ENCODE assay signal across 22 cellular contexts in genomic region chrX:133461226-133461625, GRCh38. TPM values are rescaled to one million over a fixed set of nuclear protein-coding genes. Genes with fewer than 3 reads are reported as not detected.
"Had no signal": no experiment of that assay in that cellular context is flagged by ENCODE, and none has a peak within 500 bp of the region (broad histone marks: within the 10 kb centered on the region; RNA-seq: fewer than 3 reads in every experiment).

No MANE protein-coding gene starts in this region.

- ATAC-seq: esophagus mucosa; gastrocnemius medialis; heart right ventricle; mucosa of descending colon; naive thymus-derived CD8-positive, alpha-beta T cell had no signal

- H3K4me3 ChIP-seq: dorsolateral prefrontal cortex, gastrocnemius medialis, heart right ventricle, mucosa of descending colon, sigmoid colon, stomach, thoracic aorta, transverse colon had no signal

- H3K27me3 ChIP-seq: gastrocnemius medialis, heart right ventricle, neutrophil, sigmoid colon, stomach, transverse colon had no signal

- H3K4me1 ChIP-seq: gastrocnemius medialis, heart right ventricle, sigmoid colon, stomach, transverse colon had no signal

- H3K27ac ChIP-seq: dorsolateral prefrontal cortex, gastrocnemius medialis, heart right ventricle, neutrophil, sigmoid colon, stomach, thoracic aorta, transverse colon had no signal

- H3K9me3 ChIP-seq: gastrocnemius medialis, mucosa of descending colon, neutrophil, sigmoid colon, stomach, thoracic aorta, transverse colon had no signal

- DNase-seq: cortex of kidney; dorsolateral prefrontal cortex; effector memory CD4-positive, alpha-beta T cell; gastrocnemius medialis; heart right ventricle; hypothalamus; kidney glomerular epithelial cell; mammary epithelial cell; mucosa of descending colon; naive thymus-derived CD8-positive, alpha-beta T cell; posterior cingulate gyrus; sigmoid colon; small intestine; stimulated activated CD4-positive, alpha-beta T cell treated with anti-CD3 and anti-CD28 coated beads, Interleukin-12 subunit alpha, Interleukin-12 subunit beta, amount 100 ng/mL, for 4 hours; stimulated activated naive CD4-positive, alpha-beta T cell; stomach; substantia nigra; transverse colon had no signal

- H3K36me3 ChIP-seq: gastrocnemius medialis, heart right ventricle, neutrophil, sigmoid colon, stomach, thoracic aorta, transverse colon had no signal

RNA-seq across cellular contexts. Expression of gene GPC4, which starts 45.9 kb away (rescaled TPM):
- total RNA-seq: naive thymus-derived CD8-positive, alpha-beta T cell; pulmonary artery endothelial cell had no signal
- polyA plus RNA-seq: naive thymus-derived CD8-positive, alpha-beta T cell had no signal
